Comparison of ENCODE assay signal across 1 cellular context in the genomic region with DNA sequence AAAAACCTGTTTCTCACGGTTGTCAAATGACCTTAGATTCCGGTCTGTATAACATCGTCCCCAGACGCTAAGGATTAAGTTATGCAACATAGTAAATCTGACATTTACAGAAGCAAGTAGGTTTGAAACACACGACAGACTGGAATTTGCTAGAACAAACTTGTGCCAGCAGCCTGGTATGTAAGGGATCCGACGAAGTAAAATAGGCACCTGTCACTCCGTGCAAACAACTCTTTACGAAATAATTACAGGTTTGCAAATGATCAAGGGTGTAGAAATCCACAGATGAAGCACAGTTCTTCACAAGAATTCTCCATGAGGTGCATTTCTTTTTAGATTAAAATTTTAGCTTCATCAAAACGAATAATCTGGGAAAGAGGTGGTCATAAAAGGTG.
TF ChIP-seq lines count a peak whose summit lies in the region.

No MANE protein-coding gene starts in this region.

TF ChIP-seq in GM12878, 131 proteins besides CTCF, POLR2A, EP300 and RAD21:
- TF ChIP-seq, protein P1, sequence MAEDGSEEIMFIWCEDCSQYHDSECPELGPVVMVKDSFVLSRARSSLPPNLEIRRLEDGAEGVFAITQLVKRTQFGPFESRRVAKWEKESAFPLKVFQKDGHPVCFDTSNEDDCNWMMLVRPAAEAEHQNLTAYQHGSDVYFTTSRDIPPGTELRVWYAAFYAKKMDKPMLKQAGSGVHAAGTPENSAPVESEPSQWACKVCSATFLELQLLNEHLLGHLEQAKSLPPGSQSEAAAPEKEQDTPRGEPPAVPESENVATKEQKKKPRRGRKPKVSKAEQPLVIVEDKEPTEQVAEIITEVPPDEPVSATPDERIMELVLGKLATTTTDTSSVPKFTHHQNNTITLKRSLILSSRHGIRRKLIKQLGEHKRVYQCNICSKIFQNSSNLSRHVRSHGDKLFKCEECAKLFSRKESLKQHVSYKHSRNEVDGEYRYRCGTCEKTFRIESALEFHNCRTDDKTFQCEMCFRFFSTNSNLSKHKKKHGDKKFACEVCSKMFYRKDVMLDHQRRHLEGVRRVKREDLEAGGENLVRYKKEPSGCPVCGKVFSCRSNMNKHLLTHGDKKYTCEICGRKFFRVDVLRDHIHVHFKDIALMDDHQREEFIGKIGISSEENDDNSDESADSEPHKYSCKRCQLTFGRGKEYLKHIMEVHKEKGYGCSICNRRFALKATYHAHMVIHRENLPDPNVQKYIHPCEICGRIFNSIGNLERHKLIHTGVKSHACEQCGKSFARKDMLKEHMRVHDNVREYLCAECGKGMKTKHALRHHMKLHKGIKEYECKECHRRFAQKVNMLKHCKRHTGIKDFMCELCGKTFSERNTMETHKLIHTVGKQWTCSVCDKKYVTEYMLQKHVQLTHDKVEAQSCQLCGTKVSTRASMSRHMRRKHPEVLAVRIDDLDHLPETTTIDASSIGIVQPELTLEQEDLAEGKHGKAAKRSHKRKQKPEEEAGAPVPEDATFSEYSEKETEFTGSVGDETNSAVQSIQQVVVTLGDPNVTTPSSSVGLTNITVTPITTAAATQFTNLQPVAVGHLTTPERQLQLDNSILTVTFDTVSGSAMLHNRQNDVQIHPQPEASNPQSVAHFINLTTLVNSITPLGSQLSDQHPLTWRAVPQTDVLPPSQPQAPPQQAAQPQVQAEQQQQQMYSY (CRISPR knock-in tag; IDR thresholded peaks at IDR 0.05), result no peak
- TF ChIP-seq, protein P2, sequence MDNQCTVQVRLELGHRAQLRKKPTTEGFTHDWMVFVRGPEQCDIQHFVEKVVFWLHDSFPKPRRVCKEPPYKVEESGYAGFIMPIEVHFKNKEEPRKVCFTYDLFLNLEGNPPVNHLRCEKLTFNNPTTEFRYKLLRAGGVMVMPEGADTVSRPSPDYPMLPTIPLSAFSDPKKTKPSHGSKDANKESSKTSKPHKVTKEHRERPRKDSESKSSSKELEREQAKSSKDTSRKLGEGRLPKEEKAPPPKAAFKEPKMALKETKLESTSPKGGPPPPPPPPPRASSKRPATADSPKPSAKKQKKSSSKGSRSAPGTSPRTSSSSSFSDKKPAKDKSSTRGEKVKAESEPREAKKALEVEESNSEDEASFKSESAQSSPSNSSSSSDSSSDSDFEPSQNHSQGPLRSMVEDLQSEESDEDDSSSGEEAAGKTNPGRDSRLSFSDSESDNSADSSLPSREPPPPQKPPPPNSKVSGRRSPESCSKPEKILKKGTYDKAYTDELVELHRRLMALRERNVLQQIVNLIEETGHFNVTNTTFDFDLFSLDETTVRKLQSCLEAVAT (IDR thresholded peaks at IDR 0.05), result 0 out of 2 replicates have a peak, but pooled peaks have one; percentile 8
- TF ChIP-seq CREM (IDR thresholded peaks at IDR 0.05; ENCODE audit: low read depth) (no peak), ZNF24 (IDR thresholded peaks at IDR 0.05) (no peak), WRNIP1 (IDR thresholded peaks at IDR 0.05; ENCODE audit: borderline replicate concordance, low read depth, low read length) (no peak), ZNF622 (IDR thresholded peaks at IDR 0.05) (no peak)
- TF ChIP-seq, protein P3, sequence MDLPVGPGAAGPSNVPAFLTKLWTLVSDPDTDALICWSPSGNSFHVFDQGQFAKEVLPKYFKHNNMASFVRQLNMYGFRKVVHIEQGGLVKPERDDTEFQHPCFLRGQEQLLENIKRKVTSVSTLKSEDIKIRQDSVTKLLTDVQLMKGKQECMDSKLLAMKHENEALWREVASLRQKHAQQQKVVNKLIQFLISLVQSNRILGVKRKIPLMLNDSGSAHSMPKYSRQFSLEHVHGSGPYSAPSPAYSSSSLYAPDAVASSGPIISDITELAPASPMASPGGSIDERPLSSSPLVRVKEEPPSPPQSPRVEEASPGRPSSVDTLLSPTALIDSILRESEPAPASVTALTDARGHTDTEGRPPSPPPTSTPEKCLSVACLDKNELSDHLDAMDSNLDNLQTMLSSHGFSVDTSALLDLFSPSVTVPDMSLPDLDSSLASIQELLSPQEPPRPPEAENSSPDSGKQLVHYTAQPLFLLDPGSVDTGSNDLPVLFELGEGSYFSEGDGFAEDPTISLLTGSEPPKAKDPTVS (IDR thresholded peaks at IDR 0.05; ENCODE audit: low read depth, low read length), result 0 out of 2 replicates have a peak, but pooled peaks have one; percentile 50
- TF ChIP-seq, protein P4, sequence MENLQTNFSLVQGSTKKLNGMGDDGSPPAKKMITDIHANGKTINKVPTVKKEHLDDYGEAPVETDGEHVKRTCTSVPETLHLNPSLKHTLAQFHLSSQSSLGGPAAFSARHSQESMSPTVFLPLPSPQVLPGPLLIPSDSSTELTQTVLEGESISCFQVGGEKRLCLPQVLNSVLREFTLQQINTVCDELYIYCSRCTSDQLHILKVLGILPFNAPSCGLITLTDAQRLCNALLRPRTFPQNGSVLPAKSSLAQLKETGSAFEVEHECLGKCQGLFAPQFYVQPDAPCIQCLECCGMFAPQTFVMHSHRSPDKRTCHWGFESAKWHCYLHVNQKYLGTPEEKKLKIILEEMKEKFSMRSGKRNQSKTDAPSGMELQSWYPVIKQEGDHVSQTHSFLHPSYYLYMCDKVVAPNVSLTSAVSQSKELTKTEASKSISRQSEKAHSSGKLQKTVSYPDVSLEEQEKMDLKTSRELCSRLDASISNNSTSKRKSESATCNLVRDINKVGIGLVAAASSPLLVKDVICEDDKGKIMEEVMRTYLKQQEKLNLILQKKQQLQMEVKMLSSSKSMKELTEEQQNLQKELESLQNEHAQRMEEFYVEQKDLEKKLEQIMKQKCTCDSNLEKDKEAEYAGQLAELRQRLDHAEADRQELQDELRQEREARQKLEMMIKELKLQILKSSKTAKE (IDR thresholded peaks at IDR 0.05; ENCODE audit: low read depth, poor library complexity, severe bottlenecking), result no peak
